33 cellular contexts compared by ENCODE assay signal in the genomic region with DNA sequence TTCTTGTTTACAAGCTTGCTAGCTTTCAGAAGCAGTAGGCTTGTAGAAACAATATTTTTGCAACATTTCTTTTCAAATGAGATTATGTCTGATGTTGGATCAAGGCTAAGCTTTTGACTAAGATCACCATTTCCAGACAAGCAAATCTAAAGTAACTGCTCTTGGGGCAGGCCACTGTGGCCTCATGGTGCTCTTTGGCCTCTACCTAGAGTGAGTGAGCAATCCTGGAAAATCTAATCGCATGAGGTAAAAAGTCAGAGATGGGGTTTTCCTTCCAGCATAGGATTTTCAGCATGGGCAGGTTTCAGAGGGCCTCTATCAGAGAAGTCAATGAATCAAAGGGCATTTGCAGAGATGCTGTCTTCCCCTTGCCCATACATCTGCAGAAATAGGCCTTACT.
"Had no signal": no experiment of that assay in that cellular context is flagged by ENCODE, and none has a peak within 500 bp of the region (broad histone marks: within the 10 kb centered on the region; RNA-seq: fewer than 3 reads in every experiment).

No MANE protein-coding gene starts in this region.

- H3K9me3 ChIP-seq: adrenal gland, ascending aorta, body of pancreas, breast epithelium had no signal

- H3K36me3 ChIP-seq: adrenal gland, ascending aorta, brain microvascular endothelial cell, breast epithelium, cardiac muscle cell had no signal

- H3K27me3 ChIP-seq: adrenal gland, ascending aorta, body of pancreas, brain microvascular endothelial cell, breast epithelium had no signal

- H3K4me1 ChIP-seq: adrenal gland, ascending aorta, body of pancreas, breast epithelium had no signal

- FAIRE-seq: astrocyte, bronchial epithelial cell had no signal

- H3K27ac ChIP-seq: adrenal gland, ascending aorta, body of pancreas, brain microvascular endothelial cell, breast epithelium, cardiac muscle cell had no signal

- H3K4me3 ChIP-seq: adrenal gland, ascending aorta, body of pancreas, breast epithelium, cardiac muscle cell had no signal

- ATAC-seq: activated naive CD4-positive, alpha-beta T cell treated with anti-CD3 and anti-CD28 coated beads, Interleukin-2, amount 50 U/mL, for 72 hours; activated naive CD8-positive, alpha-beta T cell treated with anti-CD3 and anti-CD28 coated beads, Interleukin-2, amount 50 U/mL, for 24 hours; activated T-cell treated with anti-CD3 and anti-CD28 coated beads, Interleukin-2, amount 50 U/mL, for 4 hours; activated T-cell treated with anti-CD3 and anti-CD28 coated beads, Interleukin-2, amount 50 U/mL, for 72 hours; activated T-helper 17 cell treated with anti-CD3 and anti-CD28 coated beads, Interleukin-2, amount 50 U/mL, for 72 hours; body of pancreas had no signal

- DNase-seq: activated effector memory CD4-positive, alpha-beta T cell treated with anti-CD3 and anti-CD28 coated beads, Interleukin-2, amount 50 U/mL, for 16 hours; activated effector memory CD4-positive, alpha-beta T cell treated with Interleukin-2 at 50 U/mL for 16 hours; activated gamma-delta T cell; activated gamma-delta T cell treated with Interleukin-2 at 50 U/mL for 16 hours; activated naive CD4-positive, alpha-beta T cell; activated naive CD4-positive, alpha-beta T cell treated with anti-CD3 and anti-CD28 coated beads for 36 hours; activated naive CD4-positive, alpha-beta T cell treated with anti-CD3 and anti-CD28 coated beads, Interleukin-2, amount 10 ng/mL, durations not matched to agents 7 days and 5 days; activated naive CD4-positive, alpha-beta T cell treated with anti-CD3 and anti-CD28 coated beads, Interleukin-2, amount 50 U/mL, for 16 hours; activated naive CD4-positive, alpha-beta T cell treated with Interleukin-2 at 50 U/mL for 16 hours; activated naive CD8-positive, alpha-beta T cell treated with anti-CD3 and anti-CD28 coated beads for 36 hours; activated naive CD8-positive, alpha-beta T cell treated with anti-CD3 and anti-CD28 coated beads, Interleukin-2, amount 10 ng/mL, durations not matched to agents 7 days and 5 days; activated naive CD8-positive, alpha-beta T cell treated with anti-CD3 and anti-CD28 coated beads, Interleukin-2, amount 50 U/mL, for 24 hours; activated T-cell treated with anti-CD3 and anti-CD28 coated beads, Interleukin-2, amount 50 U/mL, for 24 hours; activated T-cell treated with anti-CD3 and anti-CD28 coated beads, Interleukin-2, amount 50 U/mL, for 4 hours; activated T-cell treated with anti-CD3 and anti-CD28 coated beads, Interleukin-2, amount 50 U/mL, for 48 hours; activated T-cell treated with anti-CD3 and anti-CD28 coated beads, Interleukin-2, amount 50 U/mL, for 72 hours; adrenal gland; amniotic stem cell; amygdala; anterior cingulate cortex; aorta; body of pancreas; brain microvascular endothelial cell; caudate nucleus; central memory CD4-positive, alpha-beta T cell; cerebellar nuclear complex had no signal
